16 cellular contexts compared by ENCODE assay signal in genomic region chr14:50780393-50780792, GRCh38. TPM values are rescaled to one million over a fixed set of nuclear protein-coding genes. Genes with fewer than 3 reads are reported as not detected.
DNase-seq lines count a peak whose midpoint lies in the region; ATAC-seq and TF ChIP-seq lines count a peak whose summit lies in the region.
"Had no signal": no experiment of that assay in that cellular context is flagged by ENCODE, and none has a peak within 500 bp of the region (broad histone marks: within the 10 kb centered on the region; RNA-seq: fewer than 3 reads in every experiment).

No MANE protein-coding gene starts in this region.

- DNase-seq in stimulated activated naive CD8-positive, alpha-beta T cell treated with anti-CD3 and anti-CD28 coated beads, Interleukin-15, Interleukin-2, amounts not matched to agents 100 U/mL and 50 U/mL, for 24 hours: no peak
- no peak for DNase-seq in T-cell
- no peak for DNase-seq in endothelial cell (ENCODE audit: low spot score)
- DNase-seq in C1 segment of cervical spinal cord (lab: John Stamatoyannopoulos, UW): no peak
- DNase-seq: Calu3; GF-D8; NCI-H1105; NCI-H2081 treated with DMSO at 0.1 percent for 48 hours; NCI-H748 treated with DMSO at 0.1 percent for 48 hours; NK-92 treated with Interleukin-12 subunit alpha and Interleukin-12 subunit beta, amount 100 ng/mL, for 24 hours; Peyer's patch had no signal

- H3K27me3 Mint-ChIP-seq in stimulated activated naive CD8-positive, alpha-beta T cell treated with anti-CD3 and anti-CD28 coated beads, Interleukin-15, Interleukin-2, amounts not matched to agents 100 ng/mL and 50 ng/mL, for 24 hours: no peaks in the 10 kb centered on the region
- H3K27me3 Mint-ChIP-seq in T-cell (no peaks in the 10 kb centered on the region), endothelial cell (ENCODE audit: unreplicated experiment) (no peaks in the 10 kb centered on the region)

- ATAC-seq in stimulated activated naive CD8-positive, alpha-beta T cell treated with anti-CD3 and anti-CD28 coated beads, Interleukin-15, Interleukin-2, amounts not matched to agents 100 U/mL and 50 U/mL, for 24 hours: no peak
- ATAC-seq in T-cell (replicated peaks in 1 of 4): no peak
- ATAC-seq in GM21529 (IDR thresholded peaks at IDR 0.05; ENCODE audit: unreplicated experiment): no peak
- no peak for ATAC-seq in HG03135 (IDR thresholded peaks at IDR 0.05; ENCODE audit: unreplicated experiment)
- ATAC-seq: GM23338, HCT116 had no signal

- peak overlapping the region; percentile 18 for H3K27ac Mint-ChIP-seq in stimulated activated naive CD8-positive, alpha-beta T cell treated with anti-CD3 and anti-CD28 coated beads, Interleukin-15, Interleukin-2, amounts not matched to agents 100 ng/mL and 50 ng/mL, for 24 hours
- peak overlapping the region; percentile 81 to 98 for H3K27ac Mint-ChIP-seq in T-cell
- H3K27ac Mint-ChIP-seq in endothelial cell (ENCODE audit: unreplicated experiment): peak overlapping the region; percentile 21
- H3K27ac Mint-ChIP-seq: GM23338 had no signal

- TF ChIP-seq CTCF in endothelial cell (IDR thresholded peaks at IDR 0.05; ENCODE audit: unreplicated experiment): no peak

- no peak overlapping the region for H3K4me3 Mint-ChIP-seq in stimulated activated naive CD8-positive, alpha-beta T cell treated with anti-CD3 and anti-CD28 coated beads, Interleukin-15, Interleukin-2, amounts not matched to agents 100 ng/mL and 50 ng/mL, for 24 hours
- H3K4me3 Mint-ChIP-seq in T-cell: no peak overlapping the region
- H3K4me3 Mint-ChIP-seq in endothelial cell (ENCODE audit: unreplicated experiment): no peak overlapping the region
- H3K4me3 Mint-ChIP-seq: GM23338 had no signal

- peaks cover 16% of the 10 kb centered on the region for H3K36me3 Mint-ChIP-seq in stimulated activated naive CD8-positive, alpha-beta T cell treated with anti-CD3 and anti-CD28 coated beads, Interleukin-15, Interleukin-2, amounts not matched to agents 100 ng/mL and 50 ng/mL, for 24 hours (ENCODE audit: low read depth)
- H3K36me3 Mint-ChIP-seq in T-cell (peaks cover 20% of the 10 kb centered on the region), endothelial cell (ENCODE audit: low read depth, unreplicated experiment) (peaks cover 3% of the 10 kb centered on the region)

- no peaks in the 10 kb centered on the region for H3K9me3 Mint-ChIP-seq in stimulated activated naive CD8-positive, alpha-beta T cell treated with anti-CD3 and anti-CD28 coated beads, Interleukin-15, Interleukin-2, amounts not matched to agents 100 ng/mL and 50 ng/mL, for 24 hours
- no peaks in the 10 kb centered on the region for H3K9me3 Mint-ChIP-seq in T-cell
- no peaks in the 10 kb centered on the region for H3K9me3 Mint-ChIP-seq in endothelial cell (ENCODE audit: unreplicated experiment)
- H3K9me3 Mint-ChIP-seq: GM23338 had no signal

- POLR2A ChIA-PET in T-cell (lab: Charles Lee): interaction anchor here in 1 of 2 donors (0.6 kb wide), 1 partner anchor 1950 kb away, joined by 3 read pairs; the partner anchor contains the start of gene STYX

- H3K4me1 Mint-ChIP-seq in stimulated activated naive CD8-positive, alpha-beta T cell treated with anti-CD3 and anti-CD28 coated beads, Interleukin-15, Interleukin-2, amounts not matched to agents 100 ng/mL and 50 ng/mL, for 24 hours (ENCODE audit: low read depth): peaks cover 41% of the 10 kb centered on the region
- H3K4me1 Mint-ChIP-seq in T-cell (peaks cover 59 to 69% (median 62%) of the 10 kb centered on the region in 3 donors), endothelial cell (ENCODE audit: unreplicated experiment) (peaks cover 42% of the 10 kb centered on the region)

- CTCF ChIA-PET in T-cell (lab: Charles Lee): interaction anchor here (0.6 to 1.0 kb wide), 2 partner anchors 33 to 80 kb away, joined by 3 read pairs; no protein-coding TSS in a partner anchor

RNA-seq across cellular contexts. Expression of gene NIN, which starts 50.6 kb away (rescaled TPM):
- total RNA-seq in T-cell: 100 to 1,000 TPM in 3 of 5 donors, 10 to 100 TPM in 2; 92.8 to 141 (median 106) TPM
- total RNA-seq in endothelial cell (ENCODE audit: unreplicated experiment): 50.0 TPM

Comparison
In these comparisons a context has a peak if more than half of its experiments do, and no peak if none do; other contexts are left out.
1. H3K27ac Mint-ChIP-seq: peak in every context shown above with its lines; median percentile 90 in T-cell; 21 in endothelial cell; 18 in stimulated activated naive CD8-positive, alpha-beta T cell treated with anti-CD3 and anti-CD28 coated beads, Interleukin-15, Interleukin-2, amounts not matched to agents 100 ng/mL and 50 ng/mL, for 24 hours.